In genomic region chr1:159918041-159918917, GRCh38 we compare ENCODE assay signal across 10 cellular contexts. TPM values are rescaled to one million over a fixed set of nuclear protein-coding genes. Genes with fewer than 3 reads are reported as not detected.
DNase-seq lines count a peak whose midpoint lies in the region; ATAC-seq and TF ChIP-seq lines count a peak whose summit lies in the region.
"Had no signal": no experiment of that assay in that cellular context is flagged by ENCODE, and none has a peak within 500 bp of the region (broad histone marks: within the 10 kb centered on the region; RNA-seq: fewer than 3 reads in every experiment).

No MANE protein-coding gene starts in this region.

- H3K27ac ChIP-seq in right atrium auricular region (peak overlapping the region; percentile 32 to 61), heart right ventricle (peak overlapping the region in 4 of 10 donors; percentile 28 to 94 (median 46))
- H3K27ac ChIP-seq: cardiac muscle cell had no signal

- no peak overlapping the region for H3K4me3 Mint-ChIP-seq in activated naive CD8-positive, alpha-beta T cell treated with anti-CD3 and anti-CD28 coated beads for 36 hours
- no peak overlapping the region for H3K4me3 Mint-ChIP-seq in mesothelial cell of epicardium

- H3K27me3 ChIP-seq in right atrium auricular region (no peaks in the 10 kb centered on the region), heart right ventricle (no peaks in the 10 kb centered on the region)
- H3K27me3 ChIP-seq: cardiac muscle cell had no signal

- WGBS in heart right ventricle, 2 donors, result 84 to 91% methylated on average over 12 of the region's 12 CpGs

- DNase-seq in right atrium auricular region (ENCODE audit: low spot score) (no peak), heart right ventricle (no peak), myocyte (ENCODE audit: low read depth) (peak; percentile 63), GM03348 (ENCODE audit: low spot score) (no peak), mesothelial cell of epicardium (ENCODE audit: low spot score in 2 of 2, unreplicated experiment in 2 of 2) (no peak), NCI-H82 (lab: John Stamatoyannopoulos, UW) (no peak)
- no peak for DNase-seq in activated naive CD8-positive, alpha-beta T cell treated with anti-CD3 and anti-CD28 coated beads for 36 hours
- DNase-seq: activated CD4-positive, CD25-positive, alpha-beta regulatory T cell treated with anti-CD3 and anti-CD28 coated beads, Interleukin-2, amount 50 U/mL, for 72 hours had no signal

- H3K36me3 Mint-ChIP-seq in activated naive CD8-positive, alpha-beta T cell treated with anti-CD3 and anti-CD28 coated beads for 36 hours, result peaks cover 47% of the 10 kb centered on the region
- H3K36me3 Mint-ChIP-seq in mesothelial cell of epicardium, result peaks cover 16% of the 10 kb centered on the region

- no peaks in the 10 kb centered on the region for H3K9me3 Mint-ChIP-seq in activated naive CD8-positive, alpha-beta T cell treated with anti-CD3 and anti-CD28 coated beads for 36 hours
- no peaks in the 10 kb centered on the region for H3K9me3 Mint-ChIP-seq in mesothelial cell of epicardium

- intact Hi-C loops in heart right ventricle (cut with DNase I), result no loop called here

- ATAC-seq in heart right ventricle (no peak), GM18909 (IDR thresholded peaks at IDR 0.05; ENCODE audit: poor library complexity, unreplicated experiment) (no peak)

- H3K36me3 ChIP-seq in right atrium auricular region, result peaks cover 39% of the 10 kb centered on the region
- peaks cover 0 to 67% (median 32%) of the 10 kb centered on the region in 9 donors for H3K36me3 ChIP-seq in heart right ventricle
- H3K36me3 ChIP-seq: cardiac muscle cell had no signal

- peaks cover 55% of the 10 kb centered on the region for H3K4me1 Mint-ChIP-seq in activated naive CD8-positive, alpha-beta T cell treated with anti-CD3 and anti-CD28 coated beads for 36 hours
- H3K4me1 Mint-ChIP-seq in mesothelial cell of epicardium, result peaks cover 48% of the 10 kb centered on the region

- peak overlapping the region; percentile 40 for H3K27ac Mint-ChIP-seq in activated naive CD8-positive, alpha-beta T cell treated with anti-CD3 and anti-CD28 coated beads for 36 hours
- H3K27ac Mint-ChIP-seq in mesothelial cell of epicardium, result no peak overlapping the region

- H3K4me3 ChIP-seq in right atrium auricular region (no peak overlapping the region), heart right ventricle (no peak overlapping the region)
- H3K4me3 ChIP-seq: cardiac muscle cell had no signal

- no peaks in the 10 kb centered on the region for H3K27me3 Mint-ChIP-seq in activated naive CD8-positive, alpha-beta T cell treated with anti-CD3 and anti-CD28 coated beads for 36 hours
- H3K27me3 Mint-ChIP-seq in mesothelial cell of epicardium (ENCODE audit: low read depth), result no peaks in the 10 kb centered on the region

- no peak for TF ChIP-seq CTCF in right atrium auricular region (IDR thresholded peaks at IDR 0.05)
- no peak for TF ChIP-seq CTCF in heart right ventricle (IDR thresholded peaks at IDR 0.05)
- no peak for TF ChIP-seq CTCF in mesothelial cell of epicardium (IDR thresholded peaks at IDR 0.05; ENCODE audit: unreplicated experiment)

- H3K9me3 ChIP-seq in right atrium auricular region (no peaks in the 10 kb centered on the region), heart right ventricle (no peaks in the 10 kb centered on the region)

- peaks cover 0 to 91% of the 10 kb centered on the region in 2 donors for H3K4me1 ChIP-seq in right atrium auricular region
- peaks cover 21 to 88% (median 74%) of the 10 kb centered on the region in 9 donors for H3K4me1 ChIP-seq in heart right ventricle

RNA-seq across cellular contexts. Expression of gene TAGLN2, which starts 7.0 kb away (rescaled TPM):
- 100 to 1,000 TPM; 124 to 235 TPM for total RNA-seq in right atrium auricular region
- total RNA-seq in heart right ventricle, result 100 to 1,000 TPM in 4 of 10 donors, 10 to 100 TPM in 6; 65.9 to 228 (median 92.5) TPM
- polyA plus RNA-seq in heart right ventricle, result 100 to 1,000 TPM; 131 to 283 TPM
- total RNA-seq in activated naive CD8-positive, alpha-beta T cell treated with anti-CD3 and anti-CD28 coated beads for 36 hours, result 100 to 1,000 TPM; 463 to 489 TPM
- 65.1 and 75.5 TPM in 2 replicates for total RNA-seq in myocyte
- polyA plus RNA-seq in myocyte (2012), result 325 TPM
- 41.6 to 46.2 TPM (median 44.6 TPM) in 3 replicates for total RNA-seq in mesothelial cell of epicardium

RNA-seq across cellular contexts. Expression of gene CFAP45, which starts 18.3 kb away (rescaled TPM):
- total RNA-seq in right atrium auricular region, result 1 to 10 TPM in 1 of 2 donors, under 1 TPM in 1; 0.86 to 1.3 TPM
- total RNA-seq in heart right ventricle, result 1 to 10 TPM in 1 of 10 donors, under 1 TPM in 9; 0.17 to 1.5 (median 0.47) TPM
- polyA plus RNA-seq in heart right ventricle, result 1 to 10 TPM in 1 of 2 donors, under 1 TPM in 1; 0.70 to 1.4 TPM
- under 1 TPM; 0.78 to 0.80 TPM for total RNA-seq in activated naive CD8-positive, alpha-beta T cell treated with anti-CD3 and anti-CD28 coated beads for 36 hours
- total RNA-seq in myocyte, result not detected in 2 replicates
- polyA plus RNA-seq in myocyte (2012), result 0.47 TPM
- 0.18 to 0.20 TPM (median 0.20 TPM) in 3 replicates for total RNA-seq in mesothelial cell of epicardium
- total RNA-seq: cardiac muscle cell had no signal
- polyA plus RNA-seq: cardiac muscle cell had no signal

RNA-seq across cellular contexts. Expression of gene IGSF9, which starts 27.1 kb away (rescaled TPM):
- total RNA-seq in right atrium auricular region, result 1 to 10 TPM; 2.0 to 5.4 TPM
- under 1 TPM in 3 of 10 donors, not detected in 7; 0.07 to 0.15 (median 0.08) TPM for total RNA-seq in heart right ventricle
- polyA plus RNA-seq in heart right ventricle, result under 1 TPM; 0.03 to 0.15 TPM
- under 1 TPM in 1 of 2 experiments, not detected in 1; 0.08 TPM for total RNA-seq in activated naive CD8-positive, alpha-beta T cell treated with anti-CD3 and anti-CD28 coated beads for 36 hours
- total RNA-seq in myocyte, result 0.16 TPM in 1 of 2 replicates, not detected in the other
- not detected for polyA plus RNA-seq in myocyte (2012)
- 75.8 to 77.5 TPM (median 76.9 TPM) in 3 replicates for total RNA-seq in mesothelial cell of epicardium

RNA-seq across cellular contexts. Expression of gene SLAMF9, which starts 35.8 kb away (rescaled TPM):
- not detected for total RNA-seq in right atrium auricular region
- not detected for total RNA-seq in heart right ventricle
- under 1 TPM in 1 of 2 donors, not detected in 1; 0.13 TPM for polyA plus RNA-seq in heart right ventricle
- total RNA-seq in activated naive CD8-positive, alpha-beta T cell treated with anti-CD3 and anti-CD28 coated beads for 36 hours, result not detected
- total RNA-seq in myocyte, result not detected in 2 replicates
- not detected for polyA plus RNA-seq in myocyte (2012)
- total RNA-seq in mesothelial cell of epicardium, result not detected in 3 replicates
- total RNA-seq: cardiac muscle cell had no signal
- polyA plus RNA-seq: cardiac muscle cell had no signal

RNA-seq across cellular contexts. Expression of gene VSIG8, which starts 55.8 kb away (rescaled TPM):
- not detected for total RNA-seq in right atrium auricular region
- total RNA-seq in heart right ventricle, result not detected
- under 1 TPM in 1 of 2 donors, not detected in 1; 0.44 TPM for polyA plus RNA-seq in heart right ventricle
- total RNA-seq in activated naive CD8-positive, alpha-beta T cell treated with anti-CD3 and anti-CD28 coated beads for 36 hours, result not detected
- total RNA-seq in myocyte, result not detected in 2 replicates
- not detected for polyA plus RNA-seq in myocyte (2012)
- not detected in 3 replicates for total RNA-seq in mesothelial cell of epicardium
- total RNA-seq: cardiac muscle cell had no signal
- polyA plus RNA-seq: cardiac muscle cell had no signal

Comparison
In these comparisons a context has a peak if more than half of its experiments do, and no peak if none do; other contexts are left out.
1. RNA of gene IGSF9, which starts 27.1 kb away (total RNA-seq): 75.8 to 77.5 TPM in mesothelial cell of epicardium; 2.0 to 5.4 TPM in right atrium auricular region, 0.16 TPM in myocyte, 0.08 TPM in activated naive CD8-positive, alpha-beta T cell treated with anti-CD3 and anti-CD28 coated beads for 36 hours and 0.07 to 0.15 TPM in heart right ventricle; every median in the first group is over 10 times any median in the second.